Comparison of ENCODE assay signal across 24 cellular contexts in the genomic region with DNA sequence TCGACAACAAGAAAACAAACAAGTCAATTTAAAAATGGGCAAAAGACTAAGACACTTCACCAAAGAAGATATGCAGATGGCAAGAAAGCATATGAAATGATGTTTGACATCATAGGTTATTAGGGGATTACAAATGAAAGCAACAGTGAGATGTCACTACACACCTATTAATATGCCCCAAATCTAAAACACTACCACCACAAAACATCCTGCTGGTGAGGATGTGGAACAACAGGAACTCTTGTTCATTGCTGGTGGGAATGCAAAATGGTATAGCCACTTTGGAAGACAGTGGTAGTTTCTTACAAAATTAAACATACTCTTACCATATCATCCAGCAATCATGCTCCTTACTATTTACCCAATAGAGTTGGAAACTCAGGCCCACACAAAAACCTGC. TPM values are rescaled to one million over a fixed set of nuclear protein-coding genes. Genes with fewer than 3 reads are reported as not detected.
A peak's percentile ranks its signal among the peaks of the same experiment; 100 is the strongest.
DNase-seq lines count a peak whose midpoint lies in the region; ATAC-seq and TF ChIP-seq lines count a peak whose summit lies in the region.
"Had no signal": no experiment of that assay in that cellular context is flagged by ENCODE, and none has a peak within 500 bp of the region (broad histone marks: within the 10 kb centered on the region; RNA-seq: fewer than 3 reads in every experiment).

No MANE protein-coding gene starts in this region.

- H3K4me1 Mint-ChIP-seq in MCF 10A (ENCODE audit: insufficient read depth, unreplicated experiment) (no peaks in the 10 kb centered on the region), endodermal cell (peaks cover 5% of the 10 kb centered on the region)
- H3K4me1 Mint-ChIP-seq in CD8-positive, alpha-beta T cell (ENCODE audit: low read depth): no peaks in the 10 kb centered on the region
- H3K4me1 Mint-ChIP-seq: activated CD4-positive, alpha-beta T cell treated with anti-CD3 and anti-CD28 coated beads, Interleukin-2, amount 10 ng/mL, durations not matched to agents 24 days and 14 days had no signal

- no peaks in the 10 kb centered on the region for H3K9me3 ChIP-seq in breast epithelium
- H3K9me3 ChIP-seq in MM.1S (replicated peaks; ENCODE audit: insufficient read depth, low read length): no peaks in the 10 kb centered on the region
- H3K9me3 ChIP-seq in endodermal cell (ENCODE audit: control insufficient read depth, low read length): no peaks in the 10 kb centered on the region
- H3K9me3 ChIP-seq in CD8-positive, alpha-beta T cell (ENCODE audit: low read length): no peaks in the 10 kb centered on the region
- H3K9me3 ChIP-seq: A549, heart left ventricle, left lung, suprapubic skin, vagina had no signal

- intact Hi-C loops in MCF 10A (cut with micrococcal nuclease): no loop called here
- intact Hi-C loops in breast epithelium (cut with DNase I; ENCODE audit: low total_unique reads): no loop called here
- intact Hi-C loops in CD8-positive, alpha-beta T cell (cut with DNase I, micrococcal nuclease): no loop called here

- H3K27me3 Mint-ChIP-seq in MCF 10A (ENCODE audit: insufficient read depth, unreplicated experiment): no peaks in the 10 kb centered on the region
- no peaks in the 10 kb centered on the region for H3K27me3 Mint-ChIP-seq in endodermal cell (ENCODE audit: insufficient read depth)
- H3K27me3 Mint-ChIP-seq in CD8-positive, alpha-beta T cell (ENCODE audit: low read depth): peaks cover 7% of the 10 kb centered on the region

- DNase-seq in MCF 10A (ENCODE audit: unreplicated experiment) (peak; percentile 9), breast epithelium (ENCODE audit: low spot score in 2 of 2) (no peak), MM.1S (no peak), endodermal cell (no peak), middle frontal gyrus (ENCODE audit: extremely low spot score, low spot score) (no peak)
- no peak for DNase-seq in CD8-positive, alpha-beta T cell
- no peak for DNase-seq in activated naive CD4-positive, alpha-beta T cell treated with anti-CD3 and anti-CD28 coated beads, Interleukin-2, amount 50 U/mL, for 16 hours
- DNase-seq: activated CD4-positive, alpha-beta T cell treated with anti-CD3 and anti-CD28 coated beads, Interleukin-2, amount 10 ng/mL, durations not matched to agents 24 days and 14 days; activated gamma-delta T cell; amygdala; C1 segment of cervical spinal cord; effector CD8-positive, alpha-beta T cell; heart left ventricle; IMR-90; left lung; NCI-H187 treated with DMSO at 0.1 percent for 48 hours; NCI-H446 treated with DMSO at 0.1 percent for 48 hours; right cardiac atrium; stimulated activated CD4-positive, alpha-beta T cell treated with anti-CD3 and anti-CD28 coated beads, Interleukin-15, amount 100 ng/mL, for 24 hours had no signal

- H3K27ac ChIP-seq in breast epithelium: no peak overlapping the region
- H3K27ac ChIP-seq in MM.1S (ENCODE audit: low read length): no peak overlapping the region
- no peak overlapping the region for H3K27ac ChIP-seq in endodermal cell (ENCODE audit: low read depth, low read length)
- H3K27ac ChIP-seq in CD8-positive, alpha-beta T cell (ENCODE audit: low read depth, low read length): no peak overlapping the region
- H3K27ac ChIP-seq: A549, heart left ventricle, HL-60, left lung, suprapubic skin, vagina had no signal

- CTCF ChIA-PET in MCF 10A (lab: Yijun Ruan, JAX): interaction anchor here (1.0 to 1.2 kb wide), 3 partner anchors 19 to 66 kb away, joined by 3 to 5 read pairs (median 4); no protein-coding TSS in a partner anchor
- CTCF ChIA-PET in CD8-positive, alpha-beta T cell (lab: Charles Lee): interaction anchor here (1.5 kb wide), 1 partner anchor 28 kb away, joined by 3 read pairs; no protein-coding TSS in a partner anchor

- no peaks in the 10 kb centered on the region for H3K9me2 ChIP-seq in MM.1S (replicated peaks; ENCODE audit: insufficient read depth, low read length)

- H2AFZ ChIP-seq in MM.1S (ENCODE audit: low read length): no peak overlapping the region

- H3K9me3 Mint-ChIP-seq in MCF 10A (ENCODE audit: unreplicated experiment) (no peaks in the 10 kb centered on the region), endodermal cell (no peaks in the 10 kb centered on the region)
- no peaks in the 10 kb centered on the region for H3K9me3 Mint-ChIP-seq in CD8-positive, alpha-beta T cell
- H3K9me3 Mint-ChIP-seq: activated CD4-positive, alpha-beta T cell treated with anti-CD3 and anti-CD28 coated beads, Interleukin-2, amount 10 ng/mL, durations not matched to agents 24 days and 14 days had no signal

- H3K36me3 Mint-ChIP-seq in MCF 10A (ENCODE audit: insufficient read depth, unreplicated experiment): no peaks in the 10 kb centered on the region
- no peaks in the 10 kb centered on the region for H3K36me3 Mint-ChIP-seq in endodermal cell (ENCODE audit: low read depth)
- no peaks in the 10 kb centered on the region for H3K36me3 Mint-ChIP-seq in CD8-positive, alpha-beta T cell

- no peak overlapping the region for H3K4me3 Mint-ChIP-seq in MCF 10A (ENCODE audit: unreplicated experiment)
- no peak overlapping the region for H3K4me3 Mint-ChIP-seq in endodermal cell
- H3K4me3 Mint-ChIP-seq in CD8-positive, alpha-beta T cell: no peak overlapping the region
- H3K4me3 Mint-ChIP-seq: activated CD4-positive, alpha-beta T cell treated with anti-CD3 and anti-CD28 coated beads, Interleukin-2, amount 10 ng/mL, durations not matched to agents 24 days and 14 days had no signal

- H3K36me3 ChIP-seq in breast epithelium (no peaks in the 10 kb centered on the region), MM.1S (replicated peaks; ENCODE audit: insufficient read depth, low read length) (no peaks in the 10 kb centered on the region), endodermal cell (ENCODE audit: control insufficient read depth, insufficient read depth, low read length) (no peaks in the 10 kb centered on the region)
- no peaks in the 10 kb centered on the region for H3K36me3 ChIP-seq in CD8-positive, alpha-beta T cell (ENCODE audit: insufficient read depth, low read length)
- H3K36me3 ChIP-seq: heart left ventricle, suprapubic skin, vagina had no signal

- H3K4me3 ChIP-seq in breast epithelium: no peak overlapping the region
- no peak overlapping the region for H3K4me3 ChIP-seq in MM.1S (ENCODE audit: low read length)
- H3K4me3 ChIP-seq in endodermal cell (ENCODE audit: low read length): no peak overlapping the region
- H3K4me3 ChIP-seq in CD8-positive, alpha-beta T cell (ENCODE audit: low read depth, low read length): no peak overlapping the region
- H3K4me3 ChIP-seq: A549, heart left ventricle, left lung, suprapubic skin, vagina had no signal

- H3K27ac Mint-ChIP-seq in MCF 10A (ENCODE audit: low read depth, unreplicated experiment) (no peak overlapping the region), endodermal cell (no peak overlapping the region)
- no peak overlapping the region for H3K27ac Mint-ChIP-seq in CD8-positive, alpha-beta T cell
- H3K27ac Mint-ChIP-seq: activated CD4-positive, alpha-beta T cell treated with anti-CD3 and anti-CD28 coated beads, Interleukin-2, amount 10 ng/mL, durations not matched to agents 24 days and 14 days had no signal

- no peak for TF ChIP-seq CTCF in MCF 10A (IDR thresholded peaks at IDR 0.05; ENCODE audit: unreplicated experiment)
- no peak for TF ChIP-seq CTCF in breast epithelium (IDR thresholded peaks at IDR 0.05)
- TF ChIP-seq CTCF in MM.1S (IDR thresholded peaks at IDR 0.05; ENCODE audit: low read length): peak; percentile 16
- TF ChIP-seq CTCF in endodermal cell (conservative IDR thresholded peaks at IDR 0.05): peak; percentile 65
- no peak for TF ChIP-seq CTCF in CD8-positive, alpha-beta T cell (IDR thresholded peaks at IDR 0.05)

- H3K4me1 ChIP-seq in breast epithelium: no peaks in the 10 kb centered on the region
- no peaks in the 10 kb centered on the region for H3K4me1 ChIP-seq in MM.1S (ENCODE audit: low read length)
- no peaks in the 10 kb centered on the region for H3K4me1 ChIP-seq in endodermal cell (ENCODE audit: control insufficient read depth, insufficient read depth, low read length)
- H3K4me1 ChIP-seq in CD8-positive, alpha-beta T cell (ENCODE audit: insufficient read depth, low read length): no peaks in the 10 kb centered on the region
- H3K4me1 ChIP-seq: A549, heart left ventricle, left lung, suprapubic skin, vagina had no signal

- H4K20me1 ChIP-seq in MM.1S (ENCODE audit: insufficient read depth, low read length): no peaks in the 10 kb centered on the region

- H3K79me2 ChIP-seq in MM.1S (ENCODE audit: low read length): no peaks in the 10 kb centered on the region

- no TSS peak for BruUV-seq in MCF 10A (replicated peaks; lab: Mats Ljungman, UMichigan)

- POLR2A ChIA-PET in MCF 10A (lab: Yijun Ruan, JAX): interaction anchor here (0.7 to 0.9 kb wide), 2 partner anchors 25 to 33 kb away, joined by 3 read pairs; no protein-coding TSS in a partner anchor
- POLR2A ChIA-PET in CD8-positive, alpha-beta T cell (lab: Charles Lee): no interaction called here

- no peak overlapping the region for H3K4me2 ChIP-seq in MM.1S (ENCODE audit: low read depth, low read length)
- H3K4me2 ChIP-seq: A549 had no signal

- no peak overlapping the region for H3K9ac ChIP-seq in MM.1S (ENCODE audit: low read length)
- H3K9ac ChIP-seq in endodermal cell (ENCODE audit: extremely low read depth, low read length, poor library complexity, severe bottlenecking): no peak overlapping the region

- 100% methylated on average over 1 of the region's 1 CpG; no CpG with 5 or more reads in 1 of the 2 experiments for WGBS in endodermal cell (ENCODE audit: insufficient coverage in 1 of 2, insufficient read length in 1 of 2), 2 experiments

- no peak for TF ChIP-seq POLR2A in breast epithelium (IDR thresholded peaks at IDR 0.05)

- H3K27me3 ChIP-seq in breast epithelium: no peaks in the 10 kb centered on the region
- H3K27me3 ChIP-seq in MM.1S (replicated peaks; ENCODE audit: insufficient read depth, low read length): no peaks in the 10 kb centered on the region
- H3K27me3 ChIP-seq in endodermal cell (ENCODE audit: control insufficient read depth, insufficient read depth, low read length, poor library complexity, severe bottlenecking): no peaks in the 10 kb centered on the region
- H3K27me3 ChIP-seq in CD8-positive, alpha-beta T cell (ENCODE audit: insufficient read depth, low read length): no peaks in the 10 kb centered on the region
- H3K27me3 ChIP-seq: left lung, suprapubic skin, vagina had no signal

- no peak for ATAC-seq in CD8-positive, alpha-beta T cell
- ATAC-seq in GM21447 (IDR thresholded peaks at IDR 0.05; ENCODE audit: unreplicated experiment): no peak
- ATAC-seq: heart left ventricle, left lung, right cardiac atrium had no signal

- no peaks in the 10 kb centered on the region for H3F3A ChIP-seq in MM.1S (ENCODE audit: insufficient read depth, low read length)

RNA-seq across cellular contexts. Expression of a gene that starts 29.0 kb away (rescaled TPM):
- 1.1 and 1.2 TPM in 2 replicates for total RNA-seq in MCF 10A (2022)
- total RNA-seq in breast epithelium: 10 to 100 TPM in 1 of 3 donors, 1 to 10 TPM in 2; 2.2 to 25.5 (median 9.5) TPM
- 1 to 10 TPM; 2.9 to 3.7 TPM for total RNA-seq in endodermal cell
- 0.25 TPM for polyA plus RNA-seq in endodermal cell (2013, experiment 1 of 2)
- 0.25 TPM for polyA plus RNA-seq in endodermal cell (2013, experiment 2 of 2)
- total RNA-seq in CD8-positive, alpha-beta T cell: under 1 TPM in 1 of 2 experiments, not detected in 1; 0.05 TPM
- total RNA-seq: IMR-90 had no signal
- polyA plus RNA-seq: IMR-90 had no signal

RNA-seq across cellular contexts. Expression of a gene that starts 33.9 kb away (rescaled TPM):
- 34.0 and 39.3 TPM in 2 replicates for total RNA-seq in MCF 10A (2022)
- 10 to 100 TPM; 34.4 to 55.3 (median 40.6) TPM for total RNA-seq in breast epithelium
- total RNA-seq in endodermal cell: 10 to 100 TPM; 66.5 to 82.0 TPM
- polyA plus RNA-seq in endodermal cell (2013, experiment 1 of 2): 40.1 TPM
- polyA plus RNA-seq in endodermal cell (2013, experiment 2 of 2): 40.0 TPM
- total RNA-seq in CD8-positive, alpha-beta T cell: 1 to 10 TPM; 7.4 to 7.5 TPM

Comparison
In these comparisons a context has a peak if more than half of its experiments do, and no peak if none do; other contexts are left out.
1. CTCF ChIP-seq: peak in MM.1S (single experiment) and endodermal cell (single experiment); none in MCF 10A (single experiment), breast epithelium (0 of 3) and CD8-positive, alpha-beta T cell (single experiment).